20 cellular contexts compared by ENCODE assay signal in the genomic region with DNA sequence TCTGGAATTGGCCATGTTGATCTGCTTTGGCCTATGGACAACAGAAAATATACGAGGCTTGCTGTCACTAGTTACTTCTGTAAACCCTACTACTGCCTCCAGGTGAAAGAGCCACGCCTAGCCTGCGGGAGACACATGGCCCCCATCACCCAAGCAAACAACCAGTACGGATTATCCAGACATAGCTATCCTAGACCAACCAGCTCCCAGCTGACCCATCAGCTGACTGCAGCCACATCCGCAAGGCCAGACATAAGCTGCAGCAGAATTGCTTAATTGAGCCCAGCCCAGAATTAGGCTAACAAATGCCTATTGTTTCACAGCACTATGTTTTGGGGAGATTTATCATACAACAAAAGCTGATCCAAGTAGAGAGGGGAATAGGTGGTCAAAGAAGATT. TPM values are rescaled to one million over a fixed set of nuclear protein-coding genes. Genes with fewer than 3 reads are reported as not detected.
DNase-seq lines count a peak whose midpoint lies in the region; ATAC-seq and TF ChIP-seq lines count a peak whose summit lies in the region.
"Had no signal": no experiment of that assay in that cellular context is flagged by ENCODE, and none has a peak within 500 bp of the region (broad histone marks: within the 10 kb centered on the region; RNA-seq: fewer than 3 reads in every experiment).

No MANE protein-coding gene starts in this region.

- H3K9me3 Mint-ChIP-seq in brain, result no peaks in the 10 kb centered on the region
- H3K9me3 Mint-ChIP-seq: nephron progenitor cell had no signal

- POLR2A ChIA-PET in GM10248 (lab: Yijun Ruan, JAX), result no interaction called here

- DNase-seq in NCI-H82 (lab: John Stamatoyannopoulos, UW), result peak; percentile 32
- DNase-seq in NCI-H82 treated with DMSO at 0.1 percent for 48 hours (lab: John Stamatoyannopoulos, UW; ENCODE audit: unreplicated experiment), result no peak
- no peak for DNase-seq in lower lobe of right lung
- peak in 33 of 49 donors; percentile 2 to 61 (median 24) for DNase-seq in substantia nigra (lab: John Stamatoyannopoulos, UW)
- DNase-seq in activated effector memory CD4-positive, alpha-beta T cell treated with anti-CD3 and anti-CD28 coated beads, Interleukin-2, amount 50 U/mL, for 16 hours, result no peak
- no peak for DNase-seq in GM10248 (ENCODE audit: extremely low spot score)
- DNase-seq in SHP77 treated with DMSO at 0.1 percent for 48 hours (lab: John Stamatoyannopoulos, UW), result no peak
- DNase-seq: activated CD4-positive, alpha-beta T cell treated with anti-CD3 and anti-CD28 coated beads for 36 hours; activated naive CD4-positive, alpha-beta T cell; cortex of kidney; GOT3; Karpas-422; nephron progenitor cell; SK-N-SH; stimulated activated naive CD4-positive, alpha-beta T cell had no signal

- no peak overlapping the region for H3K4me3 Mint-ChIP-seq in brain
- H3K4me3 Mint-ChIP-seq: activated CD4-positive, alpha-beta T cell treated with anti-CD3 and anti-CD28 coated beads for 36 hours; nephron progenitor cell had no signal

- ATAC-seq in lower lobe of right lung, result peak in 1 of 2 donors; percentile 37
- ATAC-seq: activated CD4-positive, alpha-beta T cell treated with anti-CD3 and anti-CD28 coated beads for 36 hours; gastroesophageal sphincter had no signal

- peaks cover 25% of the 10 kb centered on the region for H3K4me1 ChIP-seq in lower lobe of right lung
- H3K4me1 ChIP-seq: ascending aorta had no signal

- H3K4me1 Mint-ChIP-seq in brain, result peaks cover 58% of the 10 kb centered on the region

- peaks cover 41% of the 10 kb centered on the region for H3K36me3 Mint-ChIP-seq in brain

- TF ChIP-seq CTCF in brain (conservative IDR thresholded peaks at IDR 0.05) (no peak), lower lobe of right lung (IDR thresholded peaks at IDR 0.05) (no peak), GM10248 (IDR thresholded peaks at IDR 0.05; ENCODE audit: control extremely low read depth, extremely low read depth, low read depth, missing control alignments) (no peak)

- H3K27ac ChIP-seq in lower lobe of right lung (peak overlapping the region; percentile 56), substantia nigra (ENCODE audit: low read depth, low read length, poor library complexity, severe bottlenecking) (peak overlapping the region; percentile 59)
- H3K27ac ChIP-seq: C4-2B had no signal

- CTCF ChIA-PET in GM10248 (lab: Yijun Ruan, JAX), result no interaction called here

- peak overlapping the region in 3 of 5 experiments; percentile 7 to 35 (median 9) for H3K27ac Mint-ChIP-seq in brain
- H3K27ac Mint-ChIP-seq: activated CD4-positive, alpha-beta T cell treated with anti-CD3 and anti-CD28 coated beads for 36 hours; nephron progenitor cell had no signal

- no peaks in the 10 kb centered on the region for H3K9me3 ChIP-seq in lower lobe of right lung
- H3K9me3 ChIP-seq: ascending aorta, gastroesophageal sphincter, SK-N-SH had no signal

- H3K27me3 ChIP-seq in lower lobe of right lung (ENCODE audit: low read depth), result no peaks in the 10 kb centered on the region
- H3K27me3 ChIP-seq: ascending aorta, gastroesophageal sphincter had no signal

- H3K36me3 ChIP-seq in lower lobe of right lung, result no peaks in the 10 kb centered on the region

- H3K27me3 Mint-ChIP-seq in brain, result no peaks in the 10 kb centered on the region
- H3K27me3 Mint-ChIP-seq: activated CD4-positive, alpha-beta T cell treated with anti-CD3 and anti-CD28 coated beads for 36 hours had no signal

- no peak overlapping the region for H3K4me3 ChIP-seq in lower lobe of right lung
- H3K4me3 ChIP-seq: ascending aorta, gastroesophageal sphincter, lung had no signal

- intact Hi-C loops in lower lobe of right lung (cut with DNase I), result no loop called here

RNA-seq across cellular contexts. Expression of gene REV3L, which starts 13.5 kb away (rescaled TPM):
- 11.8 TPM for polyA plus RNA-seq in brain (ENCODE audit: insufficient read depth, low read depth, low replicate concordance)
- total RNA-seq in lower lobe of right lung, result 30.3 TPM

Comparison
In these comparisons a context has a peak if more than half of its experiments do, and no peak if none do; other contexts are left out.
1. DNase-seq: peak in NCI-H82 (single experiment) and substantia nigra (33 of 49); none in NCI-H82 treated with DMSO at 0.1 percent for 48 hours (single experiment), lower lobe of right lung (single experiment), activated effector memory CD4-positive, alpha-beta T cell treated with anti-CD3 and anti-CD28 coated beads, Interleukin-2, amount 50 U/mL, for 16 hours (single experiment), GM10248 (single experiment) and SHP77 treated with DMSO at 0.1 percent for 48 hours (single experiment).